In genomic region chr1:167066333-167067122, GRCh38 we compare ENCODE assay signal across 8 cellular contexts. TPM values are rescaled to one million over a fixed set of nuclear protein-coding genes. Genes with fewer than 3 reads are reported as not detected.
DNase-seq lines count a peak whose midpoint lies in the region; ATAC-seq and TF ChIP-seq lines count a peak whose summit lies in the region.

No MANE protein-coding gene starts in this region.

- H4K20me1 ChIP-seq in Loucy (ENCODE audit: insufficient read depth, low read length, poor library complexity, severe bottlenecking) = no peaks in the 10 kb centered on the region

- H3K4me1 ChIP-seq in Loucy (ENCODE audit: insufficient read depth, low read length, poor library complexity, severe bottlenecking) (no peaks in the 10 kb centered on the region), upper lobe of right lung (no peaks in the 10 kb centered on the region)

- H3K79me2 ChIP-seq in Loucy (ENCODE audit: insufficient read depth, low read length) = no peaks in the 10 kb centered on the region

- H3K9ac ChIP-seq in Loucy (ENCODE audit: low read depth, low read length, poor library complexity, severe bottlenecking) = no peak overlapping the region

- ATAC-seq in GM21737 (IDR thresholded peaks at IDR 0.05; ENCODE audit: unreplicated experiment) (peak; percentile 71), Right ventricle myocardium inferior (peak; percentile 84), upper lobe of right lung (peak; percentile 98)

- H3K36me3 ChIP-seq in Loucy (ENCODE audit: insufficient read depth, low read length) = peaks cover 70% of the 10 kb centered on the region; the same call in 1 of the 2 replicates
- no peaks in the 10 kb centered on the region for H3K36me3 ChIP-seq in upper lobe of right lung

- H3K27ac ChIP-seq in upper lobe of right lung = no peak overlapping the region

- H3K4me3 ChIP-seq in Loucy (ENCODE audit: low read length, poor library complexity, severe bottlenecking) = no peak overlapping the region
- H3K4me3 ChIP-seq in upper lobe of right lung = no peak overlapping the region

- TF ChIP-seq CTCF in Loucy (conservative IDR thresholded peaks at IDR 0.05; ENCODE audit: low read length) (peak; percentile 95), upper lobe of right lung (IDR thresholded peaks at IDR 0.05) (peak; percentile 96)

- H2AFZ ChIP-seq in Loucy (ENCODE audit: low read length) = no peak overlapping the region

- intact Hi-C loops in Right ventricle myocardium inferior (cut with DNase I) (loop anchor here (1.0 to 5.0 kb wide), 4 partner anchors 56 to 466 kb away; partner anchors contain the start of gene POU2F1), posterior cingulate gyrus (cut with DNase I) (loop anchor here (1.0 to 5.0 kb wide), 4 partner anchors 62 to 466 kb away; partner anchors contain the start of gene POU2F1), upper lobe of right lung (cut with DNase I) (loop anchor here (10.0 kb wide), 2 partner anchors 162 to 378 kb away; no protein-coding TSS in a partner anchor)

- H3K9me3 ChIP-seq in Loucy (ENCODE audit: insufficient read depth, low read depth, low read length) (no peaks in the 10 kb centered on the region), upper lobe of right lung (no peaks in the 10 kb centered on the region)

- no peaks in the 10 kb centered on the region for H3F3A ChIP-seq in Loucy (ENCODE audit: low read depth)

- peak; percentile 92 for DNase-seq in DMS153 treated with DMSO at 0.1 percent for 48 hours (lab: John Stamatoyannopoulos, UW; ENCODE audit: unreplicated experiment)
- peak; percentile 68 for DNase-seq in SK-N-DZ (ENCODE audit: low spot score)
- DNase-seq in activated naive CD4-positive, alpha-beta T cell (lab: John Stamatoyannopoulos, UW) = peak; percentile 59 to 81 (median 78)
- DNase-seq in Right ventricle myocardium inferior (ENCODE audit: missing footprints) = peak; percentile 86
- DNase-seq in posterior cingulate gyrus = peak; percentile 65 to 98 (median 84)
- peak; percentile 88 for DNase-seq in upper lobe of right lung

- no peaks in the 10 kb centered on the region for H3K9me2 ChIP-seq in Loucy (replicated peaks; ENCODE audit: low read depth, low read length)

- no peaks in the 10 kb centered on the region for H3K27me3 ChIP-seq in Loucy (ENCODE audit: insufficient read depth, low read length, poor library complexity, severe bottlenecking)
- H3K27me3 ChIP-seq in upper lobe of right lung = no peaks in the 10 kb centered on the region

- H3K4me2 ChIP-seq in Loucy (ENCODE audit: low read depth, low read length, poor library complexity, severe bottlenecking) = no peak overlapping the region

RNA-seq across cellular contexts. Expression of gene GPA33, which starts 23.6 kb away (rescaled TPM):
- 0.06 TPM in 1 of 2 replicates, not detected in the other for polyA plus RNA-seq in SK-N-DZ (2014; cell fraction: cytosol; rRNA removed)
- not detected in 2 replicates for polyA plus RNA-seq in SK-N-DZ (2014; cell fraction: nucleus; rRNA removed)
- 0.62 TPM for total RNA-seq in Right ventricle myocardium inferior
- 0.90 TPM for total RNA-seq in upper lobe of right lung

RNA-seq across cellular contexts. Expression of gene STYXL2, which starts 27.3 kb away (rescaled TPM):
- polyA plus RNA-seq in SK-N-DZ (2014; cell fraction: cytosol; rRNA removed) = not detected in 2 replicates
- not detected in 2 replicates for polyA plus RNA-seq in SK-N-DZ (2014; cell fraction: nucleus; rRNA removed)
- total RNA-seq in Right ventricle myocardium inferior (127 TPM), upper lobe of right lung (0.17 TPM)

Comparison
In these comparisons a context has a peak if more than half of its experiments do, and no peak if none do; other contexts are left out.
1. RNA of gene STYXL2, which starts 27.3 kb away (total RNA-seq): 127 TPM in Right ventricle myocardium inferior (single experiment); 0.17 TPM in upper lobe of right lung (single experiment); every median in the first group is over 100 times any median in the second.
2. Peak in every context shown above with its lines, with median percentiles within 50 percentile points of each other: DNase-seq and ATAC-seq.